11 cellular contexts compared by ENCODE assay signal in genomic region chr6:41732149-41732548, GRCh38. TPM values are rescaled to one million over a fixed set of nuclear protein-coding genes. Genes with fewer than 3 reads are reported as not detected.
DNase-seq lines count a peak whose midpoint lies in the region; ATAC-seq, FAIRE-seq and TF ChIP-seq lines count a peak whose summit lies in the region.
"Had no signal": no experiment of that assay in that cellular context is flagged by ENCODE, and none has a peak within 500 bp of the region (broad histone marks: within the 10 kb centered on the region; RNA-seq: fewer than 3 reads in every experiment).

No MANE protein-coding gene starts in this region.

- no peak overlapping the region for H3K9ac ChIP-seq in HepG2 (ENCODE audit: insufficient read depth, low read depth, low read length)
- H3K9ac ChIP-seq in GM23248, result no peak overlapping the region

- in situ Hi-C loops in HepG2 (cut with HindIII; ENCODE audit: extremely low pct_ligation_motif_present, low pct_unique_long_range_greater_than_20kb) (no loop called here), GM23248 (cut with MboI) (no loop called here)

- TF ChIP-seq RAD21 in HepG2 (CRISPR knock-in tag; IDR thresholded peaks at IDR 0.05), result no peak

- no peaks in the 10 kb centered on the region for H3K9me3 Mint-ChIP-seq in activated CD8-positive, alpha-beta T cell treated with anti-CD3 and anti-CD28 coated beads, Interleukin-2, amount 10 ng/mL, durations not matched to agents 7 days and 5 days (ENCODE audit: insufficient read depth)
- H3K9me3 Mint-ChIP-seq in memory B cell, result no peaks in the 10 kb centered on the region

- H3K4me1 ChIP-seq in HepG2 (ENCODE audit: insufficient read depth, low read length) (peaks cover 60% of the 10 kb centered on the region), right lobe of liver (no peaks in the 10 kb centered on the region), upper lobe of left lung (peaks cover 42 to 68% (median 53%) of the 10 kb centered on the region in 4 donors), GM23248 (ENCODE audit: insufficient read depth) (peaks cover 14% of the 10 kb centered on the region)

- H3K36me3 ChIP-seq in HepG2 (replicated peaks in 1 of 2; ENCODE audit: control insufficient read depth in 1 of 2, insufficient read depth in 2 of 2, low read length in 2 of 2) (no peaks in the 10 kb centered on the region), right lobe of liver (no peaks in the 10 kb centered on the region), upper lobe of left lung (peaks cover 0 to 2% (median 0%) of the 10 kb centered on the region in 4 donors), GM23248 (ENCODE audit: low read depth) (no peaks in the 10 kb centered on the region)
- H3K36me3 ChIP-seq: cardiac muscle cell had no signal

- ATAC-seq in HepG2 (no peak), right lobe of liver (no peak), memory B cell (ENCODE audit: low read depth) (no peak), upper lobe of left lung (ENCODE audit: low FRiP score in 2 of 2) (no peak), GM21360 (IDR thresholded peaks at IDR 0.05; ENCODE audit: unreplicated experiment) (no peak)
- ATAC-seq in activated CD8-positive, alpha-beta T cell treated with anti-CD3 and anti-CD28 coated beads, Interleukin-2, amount 10 ng/mL, durations not matched to agents 7 days and 5 days, result no peak

- POLR2A ChIA-PET in HepG2 (lab: Yijun Ruan, JAX), result interaction anchor here (2.2 to 5.1 kb wide), 3 partner anchors 10 to 55 kb away, joined by 7 to 60 read pairs (median 20); partner anchors contain the start of gene TOMM6
- POLR2A ChIA-PET in activated CD8-positive, alpha-beta T cell treated with anti-CD3 and anti-CD28 coated beads, Interleukin-2, amount 10 ng/mL, durations not matched to agents 7 days and 5 days (lab: Charles Lee), result no interaction called here

- H3K4me3 ChIP-seq in HepG2 (replicated peaks in 1 of 3; ENCODE audit: insufficient read depth in 1 of 3, low read depth in 2 of 3, low read length in 3 of 3) (peak overlapping the region in 1 of 3 experiments; percentile 76; a peak in 1 of 6 replicates), right lobe of liver (no peak overlapping the region), upper lobe of left lung (no peak overlapping the region), GM23248 (no peak overlapping the region)
- H3K4me3 ChIP-seq: cardiac muscle cell had no signal

- H4K20me1 ChIP-seq in HepG2 (ENCODE audit: insufficient read depth, low read length) (no peaks in the 10 kb centered on the region), GM23248 (ENCODE audit: insufficient read depth) (no peaks in the 10 kb centered on the region)

- no peak for TF ChIP-seq EP300 in HepG2 (IDR thresholded peaks at IDR 0.05; ENCODE audit: low read depth in 2 of 2, low read length in 2 of 2)
- TF ChIP-seq EP300 in HepG2 (CRISPR knock-in tag; IDR thresholded peaks at IDR 0.05; ENCODE audit: borderline replicate concordance), result no peak
- TF ChIP-seq EP300 in upper lobe of left lung (IDR thresholded peaks at IDR 0.05), result no peak

- H3K27ac ChIP-seq in HepG2 (ENCODE audit: extremely low read length, insufficient read depth, low read length) (no peak overlapping the region), right lobe of liver (no peak overlapping the region), upper lobe of left lung (peak overlapping the region in 3 of 4 donors; percentile 8 to 98 (median 14)), GM23248 (no peak overlapping the region)

- H3K79me2 ChIP-seq in HepG2 (ENCODE audit: insufficient read depth, low read length) (peaks cover 5% of the 10 kb centered on the region), GM23248 (ENCODE audit: insufficient read depth) (peaks cover 7% of the 10 kb centered on the region; the same call in 1 of the 2 replicates)

- TF ChIP-seq POLR2A in HepG2 (IDR thresholded peaks at IDR 0.05; ENCODE audit: insufficient read depth in 1 of 2, low read depth in 2 of 2, low read length in 2 of 2) (no peak), right lobe of liver (IDR thresholded peaks at IDR 0.05) (no peak), upper lobe of left lung (IDR thresholded peaks at IDR 0.05) (no peak)

- BruUV-seq in HepG2 (replicated peaks; lab: Mats Ljungman, UMichigan), result no TSS peak

- 0 out of 2 replicates have a peak, but pooled peaks cover 4% of the 10 kb centered on the region for H3F3A ChIP-seq in GM23248 (ENCODE audit: insufficient read depth)

- FAIRE-seq in HepG2 (lab: Jason Lieb, UNC), result no peak

- CTCF ChIA-PET in HepG2 (lab: Yijun Ruan, JAX; ENCODE audit: low intra/inter-chr PET ratio, low total read pairs), result no interaction called here
- CTCF ChIA-PET in activated CD8-positive, alpha-beta T cell treated with anti-CD3 and anti-CD28 coated beads, Interleukin-2, amount 10 ng/mL, durations not matched to agents 7 days and 5 days (lab: Charles Lee), result interaction anchor here (2.2 to 4.2 kb wide), 5 partner anchors 8 to 55 kb away, joined by 6 to 59 read pairs (median 25); partner anchors contain the start of gene TOMM6

- TF ChIP-seq CTCF in HepG2 (CRISPR knock-in tag; IDR thresholded peaks at IDR 0.05) (no peak), right lobe of liver (IDR thresholded peaks at IDR 0.05) (no peak), upper lobe of left lung (IDR thresholded peaks at IDR 0.05) (no peak)

- no peaks in the 10 kb centered on the region for H3K9me2 ChIP-seq in GM23248 (ENCODE audit: insufficient read depth)

- H3K4me3 Mint-ChIP-seq in activated CD8-positive, alpha-beta T cell treated with anti-CD3 and anti-CD28 coated beads, Interleukin-2, amount 10 ng/mL, durations not matched to agents 7 days and 5 days, result peak overlapping the region; percentile 81
- peak overlapping the region; percentile 91 for H3K4me3 Mint-ChIP-seq in memory B cell

- no peaks in the 10 kb centered on the region; a peak in 1 of 5 replicates for H3K27me3 ChIP-seq in HepG2 (ENCODE audit: control insufficient read depth in 1 of 2, insufficient read depth in 2 of 2, low read length in 2 of 2)
- H3K27me3 ChIP-seq in right lobe of liver, result no peaks in the 10 kb centered on the region
- H3K27me3 ChIP-seq in upper lobe of left lung, result no peaks in the 10 kb centered on the region
- no peaks in the 10 kb centered on the region for H3K27me3 ChIP-seq in GM23248 (replicated peaks; ENCODE audit: insufficient read depth)
- H3K27me3 ChIP-seq: cardiac muscle cell had no signal

- intact Hi-C loops in HepG2 (cut with micrococcal nuclease; ENCODE audit: unreplicated experiment) (no loop called here), right lobe of liver (cut with DNase I) (no loop called here)

- H2AFZ ChIP-seq in HepG2 (ENCODE audit: low read length) (no peak overlapping the region), GM23248 (no peak overlapping the region)

- H3K9me3 ChIP-seq in HepG2 (ENCODE audit: low read length) (no peaks in the 10 kb centered on the region), right lobe of liver (no peaks in the 10 kb centered on the region), upper lobe of left lung (no peaks in the 10 kb centered on the region), GM23248 (ENCODE audit: low read depth) (no peaks in the 10 kb centered on the region)

- H3K4me2 ChIP-seq in HepG2 (ENCODE audit: low read depth, low read length) (peak overlapping the region; percentile 87; the same call in 1 of the 2 replicates), GM23248 (ENCODE audit: unreplicated experiment) (no peak overlapping the region)

- peaks cover 52% of the 10 kb centered on the region for H3K4me1 Mint-ChIP-seq in activated CD8-positive, alpha-beta T cell treated with anti-CD3 and anti-CD28 coated beads, Interleukin-2, amount 10 ng/mL, durations not matched to agents 7 days and 5 days (ENCODE audit: low read depth)
- peaks cover 40% of the 10 kb centered on the region for H3K4me1 Mint-ChIP-seq in memory B cell

- H3K27ac Mint-ChIP-seq in activated CD8-positive, alpha-beta T cell treated with anti-CD3 and anti-CD28 coated beads, Interleukin-2, amount 10 ng/mL, durations not matched to agents 7 days and 5 days, result peak overlapping the region; percentile 68
- H3K27ac Mint-ChIP-seq in memory B cell, result peak overlapping the region; percentile 88

- no peaks in the 10 kb centered on the region for H3K27me3 Mint-ChIP-seq in activated CD8-positive, alpha-beta T cell treated with anti-CD3 and anti-CD28 coated beads, Interleukin-2, amount 10 ng/mL, durations not matched to agents 7 days and 5 days (ENCODE audit: low read depth)
- H3K27me3 Mint-ChIP-seq in memory B cell, result no peaks in the 10 kb centered on the region

- H3K36me3 Mint-ChIP-seq in activated CD8-positive, alpha-beta T cell treated with anti-CD3 and anti-CD28 coated beads, Interleukin-2, amount 10 ng/mL, durations not matched to agents 7 days and 5 days (ENCODE audit: low read depth), result peaks cover 3% of the 10 kb centered on the region
- H3K36me3 Mint-ChIP-seq in memory B cell, result peaks cover 8% of the 10 kb centered on the region

- no peak for DNase-seq in HepG2 (ENCODE audit: low spot score)
- DNase-seq in right lobe of liver, result no peak
- no peak for DNase-seq in activated CD8-positive, alpha-beta T cell treated with anti-CD3 and anti-CD28 coated beads, Interleukin-2, amount 10 ng/mL, durations not matched to agents 7 days and 5 days
- DNase-seq in memory B cell (ENCODE audit: low spot score in 2 of 2), result no peak
- no peak for DNase-seq in upper lobe of left lung
- DNase-seq in GM23248, result no peak
- DNase-seq in GM19240 (ENCODE audit: insufficient read length, low spot score), result no peak
- DNase-seq: GDM1, NCI-H1930 had no signal

RNA-seq across cellular contexts. Expression of gene TFEB, which starts 3.3 kb away (rescaled TPM):
- total RNA-seq in HepG2 (2016; rRNA removed; fragmentation: Illumina TruSeq; extraction: Trizol), result 12.8 and 13.3 TPM in 2 replicates
- 7.3 and 10.0 TPM in 2 replicates for total RNA-seq in HepG2 (2016; cell fraction: cytosol; rRNA removed; fragmentation: Illumina TruSeq; extraction: Trizol; ENCODE audit: low read depth)
- 10.9 and 15.1 TPM in 2 replicates for total RNA-seq in HepG2 (2016; cell fraction: insoluble cytoplasmic fraction; rRNA removed; fragmentation: Illumina TruSeq; extraction: Trizol)
- total RNA-seq in HepG2 (2016; cell fraction: membrane; rRNA removed; fragmentation: Illumina TruSeq; extraction: Trizol), result 15.3 and 15.8 TPM in 2 replicates
- 9.0 and 11.5 TPM in 2 replicates for total RNA-seq in HepG2 (2016; cell fraction: nucleus; rRNA removed; fragmentation: Illumina TruSeq; extraction: Trizol)
- 18.7 and 21.6 TPM in 2 replicates for polyA plus RNA-seq in HepG2 (2011; rRNA removed)
- polyA plus RNA-seq in HepG2 (2011; cell fraction: cytosol; rRNA removed), result 7.6 and 16.3 TPM in 2 replicates
- polyA plus RNA-seq in HepG2 (2011; cell fraction: nucleus; rRNA removed), result 14.8 and 19.8 TPM in 2 replicates
- 4.8 and 7.7 TPM in 2 replicates for polyA plus RNA-seq in HepG2 (2012)
- 8.4 and 9.0 TPM in 2 replicates for polyA plus RNA-seq in HepG2 (2016; cell fraction: cytosol; fragmentation: Illumina TruSeq; extraction: Trizol; ENCODE audit: low read depth)
- 13.2 and 14.2 TPM in 2 replicates for polyA plus RNA-seq in HepG2 (2016; cell fraction: insoluble cytoplasmic fraction; fragmentation: Illumina TruSeq; extraction: Trizol; ENCODE audit: low read depth)
- polyA plus RNA-seq in HepG2 (2016; cell fraction: membrane; fragmentation: Illumina TruSeq; extraction: Trizol; ENCODE audit: low read depth), result 12.3 and 14.8 TPM in 2 replicates
- 26.4 and 27.9 TPM in 2 replicates for polyA plus RNA-seq in HepG2 (2016; cell fraction: nucleus; fragmentation: Illumina TruSeq; extraction: Trizol; ENCODE audit: insufficient read depth, low read depth)
- polyA minus RNA-seq in HepG2 (2011; rRNA and poly(A)+ RNA removed; ENCODE audit: low replicate concordance), result 22.8 and 39.7 TPM in 2 replicates
- polyA minus RNA-seq in HepG2 (2011; cell fraction: cytosol; rRNA and poly(A)+ RNA removed), result 9.2 and 12.8 TPM in 2 replicates
- 9.1 and 10.8 TPM in 2 replicates for polyA minus RNA-seq in HepG2 (2011; cell fraction: nucleus; rRNA and poly(A)+ RNA removed)
- 1 to 10 TPM; 4.5 to 9.2 (median 6.6) TPM for total RNA-seq in right lobe of liver
- 10 to 100 TPM; 18.5 to 21.2 TPM for total RNA-seq in activated CD8-positive, alpha-beta T cell treated with anti-CD3 and anti-CD28 coated beads, Interleukin-2, amount 10 ng/mL, durations not matched to agents 7 days and 5 days
- 10 to 100 TPM; 20.2 to 46.0 (median 27.3) TPM for total RNA-seq in upper lobe of left lung
- 5.7 and 10.0 TPM in 2 replicates for total RNA-seq in GM23248 (2014; rRNA removed; shearing (Covaris generic))
- 5.5 and 6.4 TPM in 2 replicates for polyA plus RNA-seq in GM23248 (2016; fragmentation: Nextera tagmentation; extraction: Ambion mirVana)

RNA-seq across cellular contexts. Expression of gene PGC, which starts 15.0 kb away (rescaled TPM):
- total RNA-seq in HepG2 (2016; rRNA removed; fragmentation: Illumina TruSeq; extraction: Trizol), result 225 and 502 TPM in 2 replicates
- 33.5 and 35.5 TPM in 2 replicates for total RNA-seq in HepG2 (2016; cell fraction: cytosol; rRNA removed; fragmentation: Illumina TruSeq; extraction: Trizol; ENCODE audit: low read depth)
- total RNA-seq in HepG2 (2016; cell fraction: insoluble cytoplasmic fraction; rRNA removed; fragmentation: Illumina TruSeq; extraction: Trizol), result 215 and 502 TPM in 2 replicates
- total RNA-seq in HepG2 (2016; cell fraction: membrane; rRNA removed; fragmentation: Illumina TruSeq; extraction: Trizol), result 52.5 and 53.3 TPM in 2 replicates
- total RNA-seq in HepG2 (2016; cell fraction: nucleus; rRNA removed; fragmentation: Illumina TruSeq; extraction: Trizol), result 408 and 459 TPM in 2 replicates
- polyA plus RNA-seq in HepG2 (2011; rRNA removed), result 397 and 426 TPM in 2 replicates
- 243 and 350 TPM in 2 replicates for polyA plus RNA-seq in HepG2 (2011; cell fraction: cytosol; rRNA removed)
- 216 and 252 TPM in 2 replicates for polyA plus RNA-seq in HepG2 (2011; cell fraction: nucleus; rRNA removed)
- 62.0 and 149 TPM in 2 replicates for polyA plus RNA-seq in HepG2 (2012)
- polyA plus RNA-seq in HepG2 (2016; cell fraction: cytosol; fragmentation: Illumina TruSeq; extraction: Trizol; ENCODE audit: low read depth), result 47.7 and 50.1 TPM in 2 replicates
- 245 and 256 TPM in 2 replicates for polyA plus RNA-seq in HepG2 (2016; cell fraction: insoluble cytoplasmic fraction; fragmentation: Illumina TruSeq; extraction: Trizol; ENCODE audit: low read depth)
- polyA plus RNA-seq in HepG2 (2016; cell fraction: membrane; fragmentation: Illumina TruSeq; extraction: Trizol; ENCODE audit: low read depth), result 48.1 and 51.7 TPM in 2 replicates
- polyA plus RNA-seq in HepG2 (2016; cell fraction: nucleus; fragmentation: Illumina TruSeq; extraction: Trizol; ENCODE audit: insufficient read depth, low read depth), result 704 and 739 TPM in 2 replicates
- 0.21 and 469 TPM in 2 replicates for polyA minus RNA-seq in HepG2 (2011; rRNA and poly(A)+ RNA removed; ENCODE audit: low replicate concordance)
- 339 and 439 TPM in 2 replicates for polyA minus RNA-seq in HepG2 (2011; cell fraction: cytosol; rRNA and poly(A)+ RNA removed)
- 61.8 and 63.7 TPM in 2 replicates for polyA minus RNA-seq in HepG2 (2011; cell fraction: nucleus; rRNA and poly(A)+ RNA removed)
- total RNA-seq in right lobe of liver, result under 1 TPM in 1 of 6 experiments, not detected in 5; 0.31 TPM
- not detected for total RNA-seq in activated CD8-positive, alpha-beta T cell treated with anti-CD3 and anti-CD28 coated beads, Interleukin-2, amount 10 ng/mL, durations not matched to agents 7 days and 5 days
- total RNA-seq in upper lobe of left lung, result 1,000 to 10,000 TPM in 2 of 6 donors, 100 to 1,000 TPM in 4; 241 to 4,380 (median 659) TPM
- total RNA-seq in GM23248 (2014; rRNA removed; shearing (Covaris generic)), result not detected in 2 replicates
- polyA plus RNA-seq in GM23248 (2016; fragmentation: Nextera tagmentation; extraction: Ambion mirVana), result not detected in 2 replicates
- total RNA-seq: cardiac muscle cell had no signal

RNA-seq across cellular contexts. Expression of gene FRS3, which starts 47.6 kb away (rescaled TPM):
- total RNA-seq in HepG2 (2016; rRNA removed; fragmentation: Illumina TruSeq; extraction: Trizol) (1.5 and 3.0 TPM in 2 replicates), right lobe of liver (1 to 10 TPM in 5 of 6 experiments, under 1 TPM in 1; 0.68 to 3.0 (median 1.9) TPM), upper lobe of left lung (10 to 100 TPM in 1 of 6 donors, 1 to 10 TPM in 5; 4.1 to 26.2 (median 6.8) TPM)
- 3.2 and 3.7 TPM in 2 replicates for total RNA-seq in HepG2 (2016; cell fraction: cytosol; rRNA removed; fragmentation: Illumina TruSeq; extraction: Trizol; ENCODE audit: low read depth)
- 1.2 and 2.7 TPM in 2 replicates for total RNA-seq in HepG2 (2016; cell fraction: insoluble cytoplasmic fraction; rRNA removed; fragmentation: Illumina TruSeq; extraction: Trizol)
- 6.5 and 6.6 TPM in 2 replicates for total RNA-seq in HepG2 (2016; cell fraction: membrane; rRNA removed; fragmentation: Illumina TruSeq; extraction: Trizol)
- total RNA-seq in HepG2 (2016; cell fraction: nucleus; rRNA removed; fragmentation: Illumina TruSeq; extraction: Trizol), result 3.2 and 4.8 TPM in 2 replicates
- polyA plus RNA-seq in HepG2 (2011; rRNA removed) (7.1 and 7.4 TPM in 2 replicates), GM23248 (2016; fragmentation: Nextera tagmentation; extraction: Ambion mirVana) (1.7 and 2.5 TPM in 2 replicates)
- polyA plus RNA-seq in HepG2 (2011; cell fraction: cytosol; rRNA removed), result 6.7 TPM in 2 replicates
- 11.2 and 14.1 TPM in 2 replicates for polyA plus RNA-seq in HepG2 (2011; cell fraction: nucleus; rRNA removed)
- polyA plus RNA-seq in HepG2 (2012), result 2.5 and 2.9 TPM in 2 replicates
- 5.9 and 6.1 TPM in 2 replicates for polyA plus RNA-seq in HepG2 (2016; cell fraction: cytosol; fragmentation: Illumina TruSeq; extraction: Trizol; ENCODE audit: low read depth)
- 3.0 and 3.6 TPM in 2 replicates for polyA plus RNA-seq in HepG2 (2016; cell fraction: insoluble cytoplasmic fraction; fragmentation: Illumina TruSeq; extraction: Trizol; ENCODE audit: low read depth)
- polyA plus RNA-seq in HepG2 (2016; cell fraction: membrane; fragmentation: Illumina TruSeq; extraction: Trizol; ENCODE audit: low read depth), result 10.2 and 10.3 TPM in 2 replicates
- 11.8 and 13.3 TPM in 2 replicates for polyA plus RNA-seq in HepG2 (2016; cell fraction: nucleus; fragmentation: Illumina TruSeq; extraction: Trizol; ENCODE audit: insufficient read depth, low read depth)
- polyA minus RNA-seq in HepG2 (2011; rRNA and poly(A)+ RNA removed; ENCODE audit: low replicate concordance), result 2.6 and 8.3 TPM in 2 replicates
- polyA minus RNA-seq in HepG2 (2011; cell fraction: cytosol; rRNA and poly(A)+ RNA removed), result 0.89 and 2.1 TPM in 2 replicates
- 3.4 and 3.5 TPM in 2 replicates for polyA minus RNA-seq in HepG2 (2011; cell fraction: nucleus; rRNA and poly(A)+ RNA removed)
- 1 to 10 TPM; 5.1 to 7.0 TPM for total RNA-seq in activated CD8-positive, alpha-beta T cell treated with anti-CD3 and anti-CD28 coated beads, Interleukin-2, amount 10 ng/mL, durations not matched to agents 7 days and 5 days
- 3.0 and 3.4 TPM in 2 replicates for total RNA-seq in GM23248 (2014; rRNA removed; shearing (Covaris generic))

RNA-seq across cellular contexts. Expression of gene PRICKLE4, which starts 48.4 kb away (rescaled TPM):
- 1.2 TPM in 1 of 2 replicates, not detected in the other for total RNA-seq in HepG2 (2016; rRNA removed; fragmentation: Illumina TruSeq; extraction: Trizol)
- total RNA-seq in HepG2 (2016; cell fraction: cytosol; rRNA removed; fragmentation: Illumina TruSeq; extraction: Trizol; ENCODE audit: low read depth), result 0.91 TPM in 1 of 2 replicates, not detected in the other
- total RNA-seq in HepG2 (2016; cell fraction: insoluble cytoplasmic fraction; rRNA removed; fragmentation: Illumina TruSeq; extraction: Trizol), result 0.50 TPM in 1 of 2 replicates, not detected in the other
- not detected in 2 replicates for total RNA-seq in HepG2 (2016; cell fraction: membrane; rRNA removed; fragmentation: Illumina TruSeq; extraction: Trizol)
- 0.88 and 1.6 TPM in 2 replicates for total RNA-seq in HepG2 (2016; cell fraction: nucleus; rRNA removed; fragmentation: Illumina TruSeq; extraction: Trizol)
- polyA plus RNA-seq in HepG2 (2011; rRNA removed), result 0.74 and 0.92 TPM in 2 replicates
- 0.15 and 0.34 TPM in 2 replicates for polyA plus RNA-seq in HepG2 (2011; cell fraction: cytosol; rRNA removed)
- polyA plus RNA-seq in HepG2 (2011; cell fraction: nucleus; rRNA removed), result 26.8 and 42.0 TPM in 2 replicates
- polyA plus RNA-seq in HepG2 (2012), result 3.7 and 5.4 TPM in 2 replicates
- not detected in 2 replicates for polyA plus RNA-seq in HepG2 (2016; cell fraction: cytosol; fragmentation: Illumina TruSeq; extraction: Trizol; ENCODE audit: low read depth)
- polyA plus RNA-seq in HepG2 (2016; cell fraction: insoluble cytoplasmic fraction; fragmentation: Illumina TruSeq; extraction: Trizol; ENCODE audit: low read depth), result not detected in 2 replicates
- not detected in 2 replicates for polyA plus RNA-seq in HepG2 (2016; cell fraction: membrane; fragmentation: Illumina TruSeq; extraction: Trizol; ENCODE audit: low read depth)
- polyA plus RNA-seq in HepG2 (2016; cell fraction: nucleus; fragmentation: Illumina TruSeq; extraction: Trizol; ENCODE audit: insufficient read depth, low read depth), result 10.5 and 24.2 TPM in 2 replicates
- polyA minus RNA-seq in HepG2 (2011; rRNA and poly(A)+ RNA removed; ENCODE audit: low replicate concordance), result 0.30 TPM in 1 of 2 replicates, not detected in the other
- polyA minus RNA-seq in HepG2 (2011; cell fraction: cytosol; rRNA and poly(A)+ RNA removed), result not detected in 2 replicates
- 3.6 and 5.6 TPM in 2 replicates for polyA minus RNA-seq in HepG2 (2011; cell fraction: nucleus; rRNA and poly(A)+ RNA removed)
- 1 to 10 TPM in 5 of 6 experiments, not detected in 1; 1.3 to 3.1 (median 2.7) TPM for total RNA-seq in right lobe of liver
- under 1 TPM in 1 of 2 experiments, not detected in 1; 0.40 TPM for total RNA-seq in activated CD8-positive, alpha-beta T cell treated with anti-CD3 and anti-CD28 coated beads, Interleukin-2, amount 10 ng/mL, durations not matched to agents 7 days and 5 days
- total RNA-seq in upper lobe of left lung, result 100 to 1,000 TPM in 1 of 6 donors, 10 to 100 TPM in 4, 1 to 10 TPM in 1; 9.3 to 133 (median 14.6) TPM
- total RNA-seq in GM23248 (2014; rRNA removed; shearing (Covaris generic)), result 2.1 TPM in 1 of 2 replicates, not detected in the other
- not detected in 2 replicates for polyA plus RNA-seq in GM23248 (2016; fragmentation: Nextera tagmentation; extraction: Ambion mirVana)

RNA-seq across cellular contexts. Expression of gene TOMM6, which starts 55.3 kb away (rescaled TPM):
- total RNA-seq in HepG2 (2016; rRNA removed; fragmentation: Illumina TruSeq; extraction: Trizol), result 321 and 480 TPM in 2 replicates
- total RNA-seq in HepG2 (2016; cell fraction: cytosol; rRNA removed; fragmentation: Illumina TruSeq; extraction: Trizol; ENCODE audit: low read depth), result 182 and 204 TPM in 2 replicates
- 330 and 503 TPM in 2 replicates for total RNA-seq in HepG2 (2016; cell fraction: insoluble cytoplasmic fraction; rRNA removed; fragmentation: Illumina TruSeq; extraction: Trizol)
- total RNA-seq in HepG2 (2016; cell fraction: membrane; rRNA removed; fragmentation: Illumina TruSeq; extraction: Trizol), result 320 and 325 TPM in 2 replicates
- 122 and 129 TPM in 2 replicates for total RNA-seq in HepG2 (2016; cell fraction: nucleus; rRNA removed; fragmentation: Illumina TruSeq; extraction: Trizol)
- polyA plus RNA-seq in HepG2 (2011; rRNA removed), result 253 and 320 TPM in 2 replicates
- polyA plus RNA-seq in HepG2 (2011; cell fraction: cytosol; rRNA removed), result 433 and 522 TPM in 2 replicates
- polyA plus RNA-seq in HepG2 (2011; cell fraction: nucleus; rRNA removed), result 91.8 and 123 TPM in 2 replicates
- polyA plus RNA-seq in HepG2 (2012), result 249 and 333 TPM in 2 replicates
- polyA plus RNA-seq in HepG2 (2016; cell fraction: cytosol; fragmentation: Illumina TruSeq; extraction: Trizol; ENCODE audit: low read depth), result 294 and 323 TPM in 2 replicates
- polyA plus RNA-seq in HepG2 (2016; cell fraction: insoluble cytoplasmic fraction; fragmentation: Illumina TruSeq; extraction: Trizol; ENCODE audit: low read depth), result 735 and 804 TPM in 2 replicates
- polyA plus RNA-seq in HepG2 (2016; cell fraction: membrane; fragmentation: Illumina TruSeq; extraction: Trizol; ENCODE audit: low read depth), result 428 and 438 TPM in 2 replicates
- 298 and 310 TPM in 2 replicates for polyA plus RNA-seq in HepG2 (2016; cell fraction: nucleus; fragmentation: Illumina TruSeq; extraction: Trizol; ENCODE audit: insufficient read depth, low read depth)
- 74.4 and 157 TPM in 2 replicates for polyA minus RNA-seq in HepG2 (2011; rRNA and poly(A)+ RNA removed; ENCODE audit: low replicate concordance)
- polyA minus RNA-seq in HepG2 (2011; cell fraction: cytosol; rRNA and poly(A)+ RNA removed), result 41.7 and 56.4 TPM in 2 replicates
- polyA minus RNA-seq in HepG2 (2011; cell fraction: nucleus; rRNA and poly(A)+ RNA removed), result 32.9 and 43.8 TPM in 2 replicates
- total RNA-seq in right lobe of liver, result 100 to 1,000 TPM in 1 of 6 experiments, 10 to 100 TPM in 5; 61.8 to 104 (median 75.6) TPM
- 100 to 1,000 TPM; 215 to 218 TPM for total RNA-seq in activated CD8-positive, alpha-beta T cell treated with anti-CD3 and anti-CD28 coated beads, Interleukin-2, amount 10 ng/mL, durations not matched to agents 7 days and 5 days
- 100 to 1,000 TPM in 3 of 6 donors, 10 to 100 TPM in 2, 1 to 10 TPM in 1; 7.3 to 169 (median 96.9) TPM for total RNA-seq in upper lobe of left lung
- 104 and 136 TPM in 2 replicates for total RNA-seq in GM23248 (2014; rRNA removed; shearing (Covaris generic))
- 204 and 205 TPM in 2 replicates for polyA plus RNA-seq in GM23248 (2016; fragmentation: Nextera tagmentation; extraction: Ambion mirVana)

Comparison
In these comparisons a context has a peak if more than half of its experiments do, and no peak if none do; other contexts are left out.
1. RNA of gene PGC, which starts 15.0 kb away (total RNA-seq): 241 to 4,380 TPM in upper lobe of left lung and 33.5 to 502 TPM in HepG2; 0.31 TPM in right lobe of liver, not detected in activated CD8-positive, alpha-beta T cell treated with anti-CD3 and anti-CD28 coated beads, Interleukin-2, amount 10 ng/mL, durations not matched to agents 7 days and 5 days and not detected in GM23248; every median in the first group is over 10 times any median in the second.
2. H3K27ac ChIP-seq: peak in upper lobe of left lung (3 of 4); none in HepG2 (single experiment), right lobe of liver (0 of 3) and GM23248 (single experiment).